In genomic region chr5:15008911-15009310, GRCh38 we compare ENCODE assay signal across 13 cellular contexts.
DNase-seq lines count a peak whose midpoint lies in the region; FAIRE-seq and TF ChIP-seq lines count a peak whose summit lies in the region.
"Had no signal": no experiment of that assay in that cellular context is flagged by ENCODE, and none has a peak within 500 bp of the region (broad histone marks: within the 10 kb centered on the region; RNA-seq: fewer than 3 reads in every experiment).

No MANE protein-coding gene starts in this region.

- no peak overlapping the region for H3K18ac ChIP-seq in H1 (ENCODE audit: extremely low read depth, low read length)

- WGBS in H1 (ENCODE audit: extremely low coverage in 1 of 2, insufficient coverage in 1 of 2, insufficient read length in 1 of 2, insufficient replicate concordance in 2 of 2, low coverage in 1 of 2, low lambda C conversion rate in 2 of 2, missing lambda C conversion rate in 1 of 2), 2 experiments = 91% methylated on average over 5 of the region's 5 CpGs; no CpG with 5 or more reads in 1 of the 2 experiments

- no peaks in the 10 kb centered on the region for H3K23me2 ChIP-seq in H1 (ENCODE audit: low read depth, low read length)

- DNase-seq in RWPE1 (ENCODE audit: low spot score) = no peak
- DNase-seq in H1 (ENCODE audit: low read depth in 1 of 2, low spot score in 2 of 2) = no peak
- no peak for DNase-seq in osteoblast (ENCODE audit: insufficient read length, low spot score, missing footprints)
- no peak for DNase-seq in NCI-H2171 (lab: John Stamatoyannopoulos, UW)
- DNase-seq in superior temporal gyrus (ENCODE audit: extremely low spot score) = no peak
- no peak for DNase-seq in stimulated activated CD4-positive, alpha-beta T cell treated with anti-CD3 and anti-CD28 coated beads, Interleukin-4, amount 100 ng/mL, for 1 hour
- no peak for DNase-seq in activated T-cell treated with anti-CD3 and anti-CD28 coated beads, Interleukin-2, amount 50 U/mL, for 1 hour
- DNase-seq: activated B cell treated with CpG ODN at 0.5 μM for 24 hours, DMS79 had no signal

- no peaks in the 10 kb centered on the region for H3K36me3 ChIP-seq in H1 (ENCODE audit: control insufficient read depth in 2 of 4, insufficient read depth in 4 of 4, low read length in 3 of 4)
- H3K36me3 ChIP-seq in osteoblast (ENCODE audit: insufficient read depth, low read length) = no peaks in the 10 kb centered on the region
- H3K36me3 ChIP-seq: pancreas, tibial nerve had no signal

- H3K23ac ChIP-seq in H1 (ENCODE audit: insufficient read length) = no peak overlapping the region

- no peak overlapping the region for H3K9ac ChIP-seq in H1 (replicated peaks in 1 of 4; ENCODE audit: extremely low read depth in 1 of 4, low read depth in 3 of 4, low read length in 3 of 4)

- H3K79me2 ChIP-seq in H1 (ENCODE audit: control insufficient read depth in 1 of 2, insufficient read depth in 2 of 2, low read length in 2 of 2) (no peaks in the 10 kb centered on the region), osteoblast (ENCODE audit: insufficient read depth, low read length) (no peaks in the 10 kb centered on the region)

- no peak for TF ChIP-seq CTCF in 22Rv1 (IDR thresholded peaks at IDR 0.05)
- no peak for TF ChIP-seq CTCF in RWPE1 (conservative IDR thresholded peaks at IDR 0.05; ENCODE audit: low read depth)
- no peak for TF ChIP-seq CTCF in H1 (IDR thresholded peaks at IDR 0.05; ENCODE audit: control extremely low read depth in 1 of 3, insufficient read depth in 1 of 3, low read depth in 1 of 3, low read length in 3 of 3)
- TF ChIP-seq CTCF in osteoblast (IDR thresholded peaks at IDR 0.05; ENCODE audit: extremely low read depth, low read depth, low read length) = no peak

- TF ChIP-seq EP300 in H1 (IDR thresholded peaks at IDR 0.05; ENCODE audit: borderline replicate concordance in 1 of 2, low read depth in 2 of 2, low read length in 2 of 2) = no peak

- H4K20me1 ChIP-seq in H1 (replicated peaks in 1 of 2; ENCODE audit: control insufficient read depth in 1 of 2, insufficient read depth in 2 of 2, low read length in 2 of 2) (no peaks in the 10 kb centered on the region), osteoblast (ENCODE audit: insufficient read depth, low read length) (no peaks in the 10 kb centered on the region)

- peak overlapping the region; percentile 62 for H3K27ac ChIP-seq in 22Rv1
- H3K27ac ChIP-seq in RWPE1 = peak overlapping the region; percentile 84
- no peak overlapping the region for H3K27ac ChIP-seq in H1 (ENCODE audit: low read depth, low read length)
- peak overlapping the region; percentile 90 for H3K27ac ChIP-seq in osteoblast (ENCODE audit: low read depth, low read length)

- no peak overlapping the region for H4K91ac ChIP-seq in H1 (replicated peaks; ENCODE audit: insufficient read length, low read length)

- no peaks in the 10 kb centered on the region for H3K79me1 ChIP-seq in H1 (ENCODE audit: low read depth, low read length)

- no peak overlapping the region for H4K5ac ChIP-seq in H1 (ENCODE audit: insufficient read length, low read depth, low read length)

- no peak overlapping the region for H2BK120ac ChIP-seq in H1 (replicated peaks; ENCODE audit: low read depth, low read length)

- no peak overlapping the region for H3K4me3 ChIP-seq in H1 (ENCODE audit: extremely low read depth in 1 of 4, insufficient read depth in 2 of 4, low read depth in 3 of 4, low read length in 4 of 4)
- H3K4me3 ChIP-seq in osteoblast (ENCODE audit: insufficient read depth, low read length) = no peak overlapping the region
- H3K4me3 ChIP-seq: pancreas, tibial nerve had no signal

- H2AFZ ChIP-seq in H1 (ENCODE audit: low read length) = no peak overlapping the region
- H2AFZ ChIP-seq in osteoblast (ENCODE audit: low read length) = no peak overlapping the region

- FAIRE-seq in H1 (lab: Jason Lieb, UNC) = no peak
- FAIRE-seq: GM12892 had no signal

- H2BK20ac ChIP-seq in H1 (ENCODE audit: low read length) = no peak overlapping the region

- no peak for TF ChIP-seq RAD21 in H1 (IDR thresholded peaks at IDR 0.05 in 1 of 2, conservative IDR thresholded peaks at IDR 0.05 in 1 of 2; ENCODE audit: low read depth in 2 of 2, low read length in 2 of 2)

- H2BK12ac ChIP-seq in H1 (ENCODE audit: low read depth, low read length) = no peak overlapping the region

- POLR2A ChIA-PET in RWPE1 (lab: Yijun Ruan, JAX; ENCODE audit: low non-redundant PET) (no interaction called here), H1 (lab: Charles Lee; ENCODE audit: partially characterized antibody) (no interaction called here)

- no peak overlapping the region for H3K56ac ChIP-seq in H1 (replicated peaks; ENCODE audit: insufficient read length, low read depth, low read length)

- CTCF ChIA-PET in RWPE1 (lab: Yijun Ruan, JAX) = interaction anchor here (0.6 to 1.9 kb wide), 3 partner anchors 33 to 281 kb away, joined by 3 to 7 read pairs (median 3); no protein-coding TSS in a partner anchor
- CTCF ChIA-PET in H1 (lab: Charles Lee; ENCODE audit: partially characterized antibody) = interaction anchor here (0.6 to 2.3 kb wide), 6 partner anchors 52 to 322 kb away, joined by 3 to 12 read pairs (median 4); no protein-coding TSS in a partner anchor

- no peak overlapping the region for H3K14ac ChIP-seq in H1 (ENCODE audit: insufficient read length)

- H3K9me3 ChIP-seq in H1 (ENCODE audit: insufficient read depth in 2 of 2, low read depth in 1 of 2, low read length in 1 of 2) (no peaks in the 10 kb centered on the region), osteoblast (ENCODE audit: low read depth, low read length) (no peaks in the 10 kb centered on the region)
- H3K9me3 ChIP-seq: pancreas, tibial nerve had no signal

- no peak overlapping the region for H3K4me2 ChIP-seq in H1 (ENCODE audit: insufficient read depth in 1 of 2, low read depth in 2 of 2, low read length in 2 of 2)
- H3K4me2 ChIP-seq in osteoblast (ENCODE audit: insufficient read depth, low read length) = peak overlapping the region; percentile 77

- no peak overlapping the region for H3K4ac ChIP-seq in H1 (replicated peaks; ENCODE audit: insufficient read length, low read depth, low read length)

- H2BK5ac ChIP-seq in H1 (ENCODE audit: low read depth, low read length) = no peak overlapping the region

- H2AK5ac ChIP-seq in H1 (ENCODE audit: low read depth, low read length) = no peak overlapping the region

- H3K27me3 ChIP-seq in H1 (replicated peaks in 1 of 4; ENCODE audit: control insufficient read depth in 3 of 4, extremely low read depth in 1 of 4, insufficient read depth in 3 of 4, low read length in 3 of 4) (no peaks in the 10 kb centered on the region), osteoblast (ENCODE audit: insufficient read depth, low read length) (no peaks in the 10 kb centered on the region)
- H3K27me3 ChIP-seq: pancreas, tibial nerve had no signal

- TF ChIP-seq POLR2A in H1 (IDR thresholded peaks at IDR 0.05; ENCODE audit: control extremely low read depth in 1 of 2, low read depth in 2 of 2, low read length in 2 of 2) = no peak

- H4K8ac ChIP-seq in H1 (ENCODE audit: extremely low read depth, insufficient read depth, low read length) = no peak overlapping the region

- peaks cover 0 to 3% (median 0%) of the 10 kb centered on the region in 4 experiments; a peak in 2 of 7 replicates for H3K4me1 ChIP-seq in H1 (replicated peaks in 1 of 4; ENCODE audit: control insufficient read depth in 3 of 4, insufficient read depth in 4 of 4, low read length in 3 of 4)
- H3K4me1 ChIP-seq in osteoblast (ENCODE audit: insufficient read depth, low read length) = peaks cover 52% of the 10 kb centered on the region

- no peak overlapping the region for H2BK15ac ChIP-seq in H1 (ENCODE audit: low read length)

TF ChIP-seq in H1, 55 proteins besides CTCF, POLR2A, EP300 and RAD21:
- TF ChIP-seq ATF2 (IDR thresholded peaks at IDR 0.05; ENCODE audit: low read length) (no peak), BACH1 (IDR thresholded peaks at IDR 0.05; ENCODE audit: low read length) (peak; percentile 29; the same call in 1 of the 2 replicates), CHD1 (IDR thresholded peaks at IDR 0.05; ENCODE audit: low read depth, low read length) (no peak), EGR1 (IDR thresholded peaks at IDR 0.05; ENCODE audit: borderline replicate concordance, low read depth, low read length) (no peak), NANOG (IDR thresholded peaks at IDR 0.05; ENCODE audit: insufficient read depth, low read depth, low read length, poor library complexity, severe bottlenecking) (no peak), BRCA1 (IDR thresholded peaks at IDR 0.05; ENCODE audit: low read depth, low read length) (no peak), USF2 (IDR thresholded peaks at IDR 0.05; ENCODE audit: low read length) (no peak)
